Comparison of ENCODE assay signal across 13 cellular contexts in the genomic region with DNA sequence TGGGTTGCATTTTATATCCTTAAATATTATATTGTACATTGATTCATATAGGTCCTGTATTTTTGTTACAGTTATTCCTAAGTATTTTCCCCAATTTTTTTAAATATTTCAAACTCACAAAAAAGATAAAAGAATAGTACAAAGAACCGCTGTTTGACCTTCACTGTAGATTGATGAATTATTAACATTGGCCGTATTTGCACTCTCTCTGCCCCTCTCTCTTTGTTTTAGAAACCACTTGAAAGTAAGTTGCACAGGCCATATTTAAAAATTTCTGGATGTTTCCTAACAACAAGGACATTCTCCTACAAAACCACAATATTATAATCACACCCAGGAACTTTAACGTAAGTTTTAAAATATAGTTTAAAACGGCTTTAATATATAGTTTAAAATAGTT.
"Had no signal": no experiment of that assay in that cellular context is flagged by ENCODE, and none has a peak within 500 bp of the region (broad histone marks: within the 10 kb centered on the region; RNA-seq: fewer than 3 reads in every experiment).

No MANE protein-coding gene starts in this region.

- H3K36me3 ChIP-seq: colonic mucosa, heart left ventricle, thoracic aorta, upper lobe of left lung had no signal

- H3K27me3 ChIP-seq: colonic mucosa, upper lobe of left lung had no signal

- DNase-seq: activated CD4-positive, CD25-positive, alpha-beta regulatory T cell treated with anti-CD3 and anti-CD28 coated beads, Interleukin-2, amount 50 U/mL, for 72 hours; activated effector memory CD4-positive, alpha-beta T cell treated with Interleukin-2 at 50 U/mL for 16 hours; colonic mucosa; stimulated activated CD4-positive, alpha-beta T cell treated with anti-CD3 and anti-CD28 coated beads, Interleukin-2, amount 100 ng/mL, for 48 hours; stimulated activated naive CD4-positive, alpha-beta T cell had no signal

- H3K4me3 ChIP-seq: colonic mucosa, heart left ventricle, thoracic aorta, upper lobe of left lung had no signal

- H3K27ac ChIP-seq: colonic mucosa, thoracic aorta, upper lobe of left lung, VCaP had no signal

- FAIRE-seq: bronchial epithelial cell had no signal

- H3K9me3 Mint-ChIP-seq: activated naive CD4-positive, alpha-beta T cell treated with anti-CD3 and anti-CD28 coated beads for 36 hours; activated T-cell treated with anti-CD3 and anti-CD28 coated beads, Interleukin-2, amount 50 U/mL, for 72 hours; T-helper 2 cell treated with Interferon-gamma antibody and Interleukin-4, amounts not matched to agents 5 μg/mL and 100 μg/mL, for 36 hours had no signal

- H3K9me3 ChIP-seq: colonic mucosa, heart left ventricle, thoracic aorta, upper lobe of left lung had no signal

- H3K4me3 Mint-ChIP-seq: activated naive CD4-positive, alpha-beta T cell treated with anti-CD3 and anti-CD28 coated beads for 36 hours had no signal

- H3K4me1 ChIP-seq: colonic mucosa had no signal
